1 cellular context compared by ENCODE assay signal in the genomic region with DNA sequence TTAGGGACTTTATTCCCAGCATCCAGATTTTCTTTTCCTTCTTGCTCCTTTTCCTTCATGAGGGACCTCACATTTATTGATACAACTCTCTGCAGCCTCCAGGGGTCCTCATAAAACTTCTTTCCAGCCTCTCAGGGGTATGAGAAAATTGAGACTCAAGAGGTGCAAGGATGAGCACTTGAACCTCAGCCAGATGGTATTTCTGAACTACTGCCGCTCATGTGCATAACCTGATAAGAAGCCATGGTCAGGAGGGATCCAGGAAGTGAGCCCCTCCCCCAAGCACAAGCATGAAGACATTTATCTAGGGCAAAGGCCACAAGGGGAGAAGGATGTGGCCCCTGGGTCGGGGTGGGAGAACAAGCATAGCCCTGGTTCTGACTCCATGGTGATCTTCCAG.
A peak's percentile ranks its signal among the peaks of the same experiment; 100 is the strongest.
TF ChIP-seq lines count a peak whose summit lies in the region.

No MANE protein-coding gene starts in this region.

TF ChIP-seq in K562, 482 proteins besides CTCF, POLR2A, EP300 and RAD21 (continued from another document):
- TF ChIP-seq, protein P1, sequence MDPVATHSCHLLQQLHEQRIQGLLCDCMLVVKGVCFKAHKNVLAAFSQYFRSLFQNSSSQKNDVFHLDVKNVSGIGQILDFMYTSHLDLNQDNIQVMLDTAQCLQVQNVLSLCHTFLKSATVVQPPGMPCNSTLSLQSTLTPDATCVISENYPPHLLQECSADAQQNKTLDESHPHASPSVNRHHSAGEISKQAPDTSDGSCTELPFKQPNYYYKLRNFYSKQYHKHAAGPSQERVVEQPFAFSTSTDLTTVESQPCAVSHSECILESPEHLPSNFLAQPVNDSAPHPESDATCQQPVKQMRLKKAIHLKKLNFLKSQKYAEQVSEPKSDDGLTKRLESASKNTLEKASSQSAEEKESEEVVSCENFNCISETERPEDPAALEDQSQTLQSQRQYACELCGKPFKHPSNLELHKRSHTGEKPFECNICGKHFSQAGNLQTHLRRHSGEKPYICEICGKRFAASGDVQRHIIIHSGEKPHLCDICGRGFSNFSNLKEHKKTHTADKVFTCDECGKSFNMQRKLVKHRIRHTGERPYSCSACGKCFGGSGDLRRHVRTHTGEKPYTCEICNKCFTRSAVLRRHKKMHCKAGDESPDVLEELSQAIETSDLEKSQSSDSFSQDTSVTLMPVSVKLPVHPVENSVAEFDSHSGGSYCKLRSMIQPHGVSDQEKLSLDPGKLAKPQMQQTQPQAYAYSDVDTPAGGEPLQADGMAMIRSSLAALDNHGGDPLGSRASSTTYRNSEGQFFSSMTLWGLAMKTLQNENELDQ (CRISPR knock-in tag; IDR thresholded peaks at IDR 0.05; ENCODE audit: borderline replicate concordance): no peak
- no peak for TF ChIP-seq ZNF311 (CRISPR knock-in tag; IDR thresholded peaks at IDR 0.05)
- TF ChIP-seq, protein P2, sequence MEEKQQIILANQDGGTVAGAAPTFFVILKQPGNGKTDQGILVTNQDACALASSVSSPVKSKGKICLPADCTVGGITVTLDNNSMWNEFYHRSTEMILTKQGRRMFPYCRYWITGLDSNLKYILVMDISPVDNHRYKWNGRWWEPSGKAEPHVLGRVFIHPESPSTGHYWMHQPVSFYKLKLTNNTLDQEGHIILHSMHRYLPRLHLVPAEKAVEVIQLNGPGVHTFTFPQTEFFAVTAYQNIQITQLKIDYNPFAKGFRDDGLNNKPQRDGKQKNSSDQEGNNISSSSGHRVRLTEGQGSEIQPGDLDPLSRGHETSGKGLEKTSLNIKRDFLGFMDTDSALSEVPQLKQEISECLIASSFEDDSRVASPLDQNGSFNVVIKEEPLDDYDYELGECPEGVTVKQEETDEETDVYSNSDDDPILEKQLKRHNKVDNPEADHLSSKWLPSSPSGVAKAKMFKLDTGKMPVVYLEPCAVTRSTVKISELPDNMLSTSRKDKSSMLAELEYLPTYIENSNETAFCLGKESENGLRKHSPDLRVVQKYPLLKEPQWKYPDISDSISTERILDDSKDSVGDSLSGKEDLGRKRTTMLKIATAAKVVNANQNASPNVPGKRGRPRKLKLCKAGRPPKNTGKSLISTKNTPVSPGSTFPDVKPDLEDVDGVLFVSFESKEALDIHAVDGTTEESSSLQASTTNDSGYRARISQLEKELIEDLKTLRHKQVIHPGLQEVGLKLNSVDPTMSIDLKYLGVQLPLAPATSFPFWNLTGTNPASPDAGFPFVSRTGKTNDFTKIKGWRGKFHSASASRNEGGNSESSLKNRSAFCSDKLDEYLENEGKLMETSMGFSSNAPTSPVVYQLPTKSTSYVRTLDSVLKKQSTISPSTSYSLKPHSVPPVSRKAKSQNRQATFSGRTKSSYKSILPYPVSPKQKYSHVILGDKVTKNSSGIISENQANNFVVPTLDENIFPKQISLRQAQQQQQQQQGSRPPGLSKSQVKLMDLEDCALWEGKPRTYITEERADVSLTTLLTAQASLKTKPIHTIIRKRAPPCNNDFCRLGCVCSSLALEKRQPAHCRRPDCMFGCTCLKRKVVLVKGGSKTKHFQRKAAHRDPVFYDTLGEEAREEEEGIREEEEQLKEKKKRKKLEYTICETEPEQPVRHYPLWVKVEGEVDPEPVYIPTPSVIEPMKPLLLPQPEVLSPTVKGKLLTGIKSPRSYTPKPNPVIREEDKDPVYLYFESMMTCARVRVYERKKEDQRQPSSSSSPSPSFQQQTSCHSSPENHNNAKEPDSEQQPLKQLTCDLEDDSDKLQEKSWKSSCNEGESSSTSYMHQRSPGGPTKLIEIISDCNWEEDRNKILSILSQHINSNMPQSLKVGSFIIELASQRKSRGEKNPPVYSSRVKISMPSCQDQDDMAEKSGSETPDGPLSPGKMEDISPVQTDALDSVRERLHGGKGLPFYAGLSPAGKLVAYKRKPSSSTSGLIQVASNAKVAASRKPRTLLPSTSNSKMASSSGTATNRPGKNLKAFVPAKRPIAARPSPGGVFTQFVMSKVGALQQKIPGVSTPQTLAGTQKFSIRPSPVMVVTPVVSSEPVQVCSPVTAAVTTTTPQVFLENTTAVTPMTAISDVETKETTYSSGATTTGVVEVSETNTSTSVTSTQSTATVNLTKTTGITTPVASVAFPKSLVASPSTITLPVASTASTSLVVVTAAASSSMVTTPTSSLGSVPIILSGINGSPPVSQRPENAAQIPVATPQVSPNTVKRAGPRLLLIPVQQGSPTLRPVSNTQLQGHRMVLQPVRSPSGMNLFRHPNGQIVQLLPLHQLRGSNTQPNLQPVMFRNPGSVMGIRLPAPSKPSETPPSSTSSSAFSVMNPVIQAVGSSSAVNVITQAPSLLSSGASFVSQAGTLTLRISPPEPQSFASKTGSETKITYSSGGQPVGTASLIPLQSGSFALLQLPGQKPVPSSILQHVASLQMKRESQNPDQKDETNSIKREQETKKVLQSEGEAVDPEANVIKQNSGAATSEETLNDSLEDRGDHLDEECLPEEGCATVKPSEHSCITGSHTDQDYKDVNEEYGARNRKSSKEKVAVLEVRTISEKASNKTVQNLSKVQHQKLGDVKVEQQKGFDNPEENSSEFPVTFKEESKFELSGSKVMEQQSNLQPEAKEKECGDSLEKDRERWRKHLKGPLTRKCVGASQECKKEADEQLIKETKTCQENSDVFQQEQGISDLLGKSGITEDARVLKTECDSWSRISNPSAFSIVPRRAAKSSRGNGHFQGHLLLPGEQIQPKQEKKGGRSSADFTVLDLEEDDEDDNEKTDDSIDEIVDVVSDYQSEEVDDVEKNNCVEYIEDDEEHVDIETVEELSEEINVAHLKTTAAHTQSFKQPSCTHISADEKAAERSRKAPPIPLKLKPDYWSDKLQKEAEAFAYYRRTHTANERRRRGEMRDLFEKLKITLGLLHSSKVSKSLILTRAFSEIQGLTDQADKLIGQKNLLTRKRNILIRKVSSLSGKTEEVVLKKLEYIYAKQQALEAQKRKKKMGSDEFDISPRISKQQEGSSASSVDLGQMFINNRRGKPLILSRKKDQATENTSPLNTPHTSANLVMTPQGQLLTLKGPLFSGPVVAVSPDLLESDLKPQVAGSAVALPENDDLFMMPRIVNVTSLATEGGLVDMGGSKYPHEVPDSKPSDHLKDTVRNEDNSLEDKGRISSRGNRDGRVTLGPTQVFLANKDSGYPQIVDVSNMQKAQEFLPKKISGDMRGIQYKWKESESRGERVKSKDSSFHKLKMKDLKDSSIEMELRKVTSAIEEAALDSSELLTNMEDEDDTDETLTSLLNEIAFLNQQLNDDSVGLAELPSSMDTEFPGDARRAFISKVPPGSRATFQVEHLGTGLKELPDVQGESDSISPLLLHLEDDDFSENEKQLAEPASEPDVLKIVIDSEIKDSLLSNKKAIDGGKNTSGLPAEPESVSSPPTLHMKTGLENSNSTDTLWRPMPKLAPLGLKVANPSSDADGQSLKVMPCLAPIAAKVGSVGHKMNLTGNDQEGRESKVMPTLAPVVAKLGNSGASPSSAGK (IDR thresholded peaks at IDR 0.05): peak; percentile 17; the same call in 1 of the 2 replicates
- 0 out of 2 replicates have a peak, but pooled peaks have one; percentile 36 for TF ChIP-seq FOSL1 (tag; conservative IDR thresholded peaks at IDR 0.05)
- no peak for TF ChIP-seq ZFPM2 (CRISPR knock-in tag; IDR thresholded peaks at IDR 0.05)
- TF ChIP-seq, protein P3, sequence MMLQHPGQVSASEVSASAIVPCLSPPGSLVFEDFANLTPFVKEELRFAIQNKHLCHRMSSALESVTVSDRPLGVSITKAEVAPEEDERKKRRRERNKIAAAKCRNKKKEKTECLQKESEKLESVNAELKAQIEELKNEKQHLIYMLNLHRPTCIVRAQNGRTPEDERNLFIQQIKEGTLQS (IDR thresholded peaks at IDR 0.05): no peak
- TF ChIP-seq, protein P3 (CRISPR knock-in tag; conservative IDR thresholded peaks at IDR 0.05): no peak
- peak; percentile 18; the same call in 1 of the 2 replicates for TF ChIP-seq CREB1 (IDR thresholded peaks at IDR 0.05)
- TF ChIP-seq CREB1 (CRISPR knock-in tag; IDR thresholded peaks at IDR 0.05): no peak
- TF ChIP-seq NELFE (IDR thresholded peaks at IDR 0.05; ENCODE audit: insufficient read depth, insufficient read length): no peak
- no peak for TF ChIP-seq NEUROD1 (IDR thresholded peaks at IDR 0.05; ENCODE audit: borderline replicate concordance, low read depth, low read length, partially characterized antibody)
- TF ChIP-seq, protein P4, sequence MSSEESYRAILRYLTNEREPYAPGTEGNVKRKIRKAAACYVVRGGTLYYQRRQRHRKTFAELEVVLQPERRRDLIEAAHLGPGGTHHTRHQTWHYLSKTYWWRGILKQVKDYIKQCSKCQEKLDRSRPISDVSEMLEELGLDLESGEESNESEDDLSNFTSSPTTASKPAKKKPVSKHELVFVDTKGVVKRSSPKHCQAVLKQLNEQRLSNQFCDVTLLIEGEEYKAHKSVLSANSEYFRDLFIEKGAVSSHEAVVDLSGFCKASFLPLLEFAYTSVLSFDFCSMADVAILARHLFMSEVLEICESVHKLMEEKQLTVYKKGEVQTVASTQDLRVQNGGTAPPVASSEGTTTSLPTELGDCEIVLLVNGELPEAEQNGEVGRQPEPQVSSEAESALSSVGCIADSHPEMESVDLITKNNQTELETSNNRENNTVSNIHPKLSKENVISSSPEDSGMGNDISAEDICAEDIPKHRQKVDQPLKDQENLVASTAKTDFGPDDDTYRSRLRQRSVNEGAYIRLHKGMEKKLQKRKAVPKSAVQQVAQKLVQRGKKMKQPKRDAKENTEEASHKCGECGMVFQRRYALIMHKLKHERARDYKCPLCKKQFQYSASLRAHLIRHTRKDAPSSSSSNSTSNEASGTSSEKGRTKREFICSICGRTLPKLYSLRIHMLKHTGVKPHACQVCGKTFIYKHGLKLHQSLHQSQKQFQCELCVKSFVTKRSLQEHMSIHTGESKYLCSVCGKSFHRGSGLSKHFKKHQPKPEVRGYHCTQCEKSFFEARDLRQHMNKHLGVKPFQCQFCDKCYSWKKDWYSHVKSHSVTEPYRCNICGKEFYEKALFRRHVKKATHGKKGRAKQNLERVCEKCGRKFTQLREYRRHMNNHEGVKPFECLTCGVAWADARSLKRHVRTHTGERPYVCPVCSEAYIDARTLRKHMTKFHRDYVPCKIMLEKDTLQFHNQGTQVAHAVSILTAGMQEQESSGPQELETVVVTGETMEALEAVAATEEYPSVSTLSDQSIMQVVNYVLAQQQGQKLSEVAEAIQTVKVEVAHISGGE (CRISPR knock-in tag; IDR thresholded peaks at IDR 0.05): 0 out of 6 replicates have a peak, but pooled peaks of 1 of the 3 experiments have one; percentile 29
- no peak for TF ChIP-seq ZNF780A (CRISPR knock-in tag; IDR thresholded peaks at IDR 0.05)
- no peak for TF ChIP-seq BACH1 (tag; IDR thresholded peaks at IDR 0.05)
- TF ChIP-seq JUND (IDR thresholded peaks at IDR 0.05; ENCODE audit: borderline replicate concordance, low read depth, low read length): peak; percentile 53; the same call in 1 of the 2 replicates
- no peak; the same call in 2 of the 3 replicates for TF ChIP-seq JUND (tag; IDR thresholded peaks at IDR 0.05; ENCODE audit: borderline replicate concordance, low read depth, low read length)
- peak in 1 of 2 experiments; percentile 51 for TF ChIP-seq NCOA2 (IDR thresholded peaks at IDR 0.05; ENCODE audit: partially characterized antibody in 2 of 2)
- TF ChIP-seq ETV1 (tag; conservative IDR thresholded peaks at IDR 0.05; ENCODE audit: low read depth): peak; percentile 83
